Comparison of ENCODE assay signal across 1 cellular context in the genomic region with DNA sequence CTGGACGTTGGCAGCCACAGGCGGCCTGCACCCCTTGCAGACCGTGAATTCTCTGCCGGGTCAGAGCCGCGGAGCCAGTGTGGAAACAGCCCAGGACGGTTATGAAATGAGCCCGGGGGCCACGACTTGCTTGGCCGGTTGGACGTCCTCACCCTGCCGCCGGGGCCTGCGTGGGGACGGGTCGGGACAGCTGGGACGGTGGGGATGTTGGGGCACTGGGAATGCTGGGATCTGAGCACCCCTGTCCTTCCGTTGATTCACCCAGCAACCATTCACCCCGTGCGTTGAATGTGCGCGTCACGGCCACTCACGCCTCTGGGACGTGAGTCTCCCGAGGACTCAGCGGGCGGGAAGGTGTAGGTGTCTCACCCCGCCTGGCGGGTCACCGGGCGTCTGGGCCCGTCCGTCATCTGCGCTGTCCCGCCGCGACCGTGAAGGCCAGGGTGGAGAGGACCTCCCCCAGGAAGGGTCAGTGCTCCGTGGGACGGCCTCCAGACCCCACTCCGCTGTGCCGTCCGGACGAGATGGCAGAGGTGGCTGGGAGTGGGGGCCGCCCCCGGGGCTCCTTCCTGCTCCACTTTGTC.
TF ChIP-seq lines count a peak whose summit lies in the region.

No MANE protein-coding gene starts in this region.

TF ChIP-seq in GM23338, 12 proteins besides CTCF, POLR2A, EP300 and RAD21 (continued from another document):
- TF ChIP-seq CREB1 (CRISPR knock-in tag; IDR thresholded peaks at IDR 0.05; ENCODE audit: low read depth) = no peak
- TF ChIP-seq JUNB (IDR thresholded peaks at IDR 0.05; ENCODE audit: unreplicated experiment) = no peak
- TF ChIP-seq POLR2AphosphoS5 (IDR thresholded peaks at IDR 0.05; ENCODE audit: low read depth) = no peak; the same call in 1 of the 2 replicates
- no peak for TF ChIP-seq EZH2phosphoT487 (IDR thresholded peaks at IDR 0.05; ENCODE audit: unreplicated experiment)
- no peak for TF ChIP-seq NANOG (IDR thresholded peaks at IDR 0.05; ENCODE audit: borderline replicate concordance)
- no peak for TF ChIP-seq EZH2 (IDR thresholded peaks at IDR 0.05; ENCODE audit: low read depth, unreplicated experiment)
- TF ChIP-seq, protein P1, sequence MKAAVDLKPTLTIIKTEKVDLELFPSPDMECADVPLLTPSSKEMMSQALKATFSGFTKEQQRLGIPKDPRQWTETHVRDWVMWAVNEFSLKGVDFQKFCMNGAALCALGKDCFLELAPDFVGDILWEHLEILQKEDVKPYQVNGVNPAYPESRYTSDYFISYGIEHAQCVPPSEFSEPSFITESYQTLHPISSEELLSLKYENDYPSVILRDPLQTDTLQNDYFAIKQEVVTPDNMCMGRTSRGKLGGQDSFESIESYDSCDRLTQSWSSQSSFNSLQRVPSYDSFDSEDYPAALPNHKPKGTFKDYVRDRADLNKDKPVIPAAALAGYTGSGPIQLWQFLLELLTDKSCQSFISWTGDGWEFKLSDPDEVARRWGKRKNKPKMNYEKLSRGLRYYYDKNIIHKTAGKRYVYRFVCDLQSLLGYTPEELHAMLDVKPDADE (IDR thresholded peaks at IDR 0.05) = no peak
- no peak for TF ChIP-seq ZNF462 (CRISPR knock-in tag; IDR thresholded peaks at IDR 0.05)
- TF ChIP-seq ZNF114 (CRISPR knock-in tag; IDR thresholded peaks at IDR 0.05) = no peak
- no peak for TF ChIP-seq REST (IDR thresholded peaks at IDR 0.05; ENCODE audit: unreplicated experiment)
- no peak for TF ChIP-seq STAT1 (IDR thresholded peaks at IDR 0.05; ENCODE audit: unreplicated experiment)
